Comparison of ENCODE assay signal across 1 cellular context in the genomic region with DNA sequence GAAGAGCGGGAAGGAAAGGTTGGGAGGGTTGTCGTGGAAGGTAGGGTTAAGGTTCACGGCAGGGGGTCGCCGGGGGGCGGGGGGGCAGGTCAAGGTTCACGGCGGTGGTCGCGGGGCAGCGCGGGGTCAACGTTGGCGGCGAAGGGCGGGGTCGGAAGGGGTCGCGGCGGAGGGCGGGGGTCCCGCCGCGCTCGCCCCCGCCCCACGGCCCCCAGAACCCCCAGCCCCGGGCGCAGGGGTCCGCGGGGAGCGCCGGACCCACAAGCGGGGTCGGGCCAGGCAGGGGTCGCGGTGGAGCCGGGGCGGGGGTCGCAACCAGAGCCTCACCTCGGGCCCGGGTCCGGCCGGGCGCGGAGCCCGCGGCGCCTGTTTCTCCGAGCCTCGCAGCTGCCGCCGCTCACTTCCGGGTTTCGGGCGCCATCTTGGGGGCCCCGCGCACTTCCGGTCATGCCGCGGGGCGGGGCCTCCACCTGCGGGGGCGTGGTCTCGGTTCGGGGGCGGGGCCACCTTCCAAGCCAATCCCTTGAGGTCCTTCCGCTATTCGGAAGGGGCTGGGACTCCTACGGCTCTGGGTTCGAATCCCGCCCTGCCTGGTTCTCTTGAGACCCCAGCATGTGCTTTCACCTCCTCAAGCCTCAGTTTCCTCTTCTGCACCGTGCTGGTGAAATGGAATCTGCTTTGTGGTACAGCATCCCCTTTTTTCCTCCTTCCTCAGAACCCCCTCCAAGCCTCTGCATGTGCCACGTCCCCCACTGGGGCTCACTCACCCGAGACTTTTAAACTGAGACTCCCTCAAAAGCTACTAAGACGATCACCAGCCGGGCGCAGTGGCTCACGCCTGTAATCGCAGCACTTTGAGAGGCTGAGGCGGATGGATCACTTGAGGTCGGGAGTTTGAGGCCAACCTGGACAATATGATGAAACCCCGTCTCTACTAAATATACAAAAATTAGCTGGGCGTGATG.
TF ChIP-seq lines count a peak whose summit lies in the region.

A gene with protein sequence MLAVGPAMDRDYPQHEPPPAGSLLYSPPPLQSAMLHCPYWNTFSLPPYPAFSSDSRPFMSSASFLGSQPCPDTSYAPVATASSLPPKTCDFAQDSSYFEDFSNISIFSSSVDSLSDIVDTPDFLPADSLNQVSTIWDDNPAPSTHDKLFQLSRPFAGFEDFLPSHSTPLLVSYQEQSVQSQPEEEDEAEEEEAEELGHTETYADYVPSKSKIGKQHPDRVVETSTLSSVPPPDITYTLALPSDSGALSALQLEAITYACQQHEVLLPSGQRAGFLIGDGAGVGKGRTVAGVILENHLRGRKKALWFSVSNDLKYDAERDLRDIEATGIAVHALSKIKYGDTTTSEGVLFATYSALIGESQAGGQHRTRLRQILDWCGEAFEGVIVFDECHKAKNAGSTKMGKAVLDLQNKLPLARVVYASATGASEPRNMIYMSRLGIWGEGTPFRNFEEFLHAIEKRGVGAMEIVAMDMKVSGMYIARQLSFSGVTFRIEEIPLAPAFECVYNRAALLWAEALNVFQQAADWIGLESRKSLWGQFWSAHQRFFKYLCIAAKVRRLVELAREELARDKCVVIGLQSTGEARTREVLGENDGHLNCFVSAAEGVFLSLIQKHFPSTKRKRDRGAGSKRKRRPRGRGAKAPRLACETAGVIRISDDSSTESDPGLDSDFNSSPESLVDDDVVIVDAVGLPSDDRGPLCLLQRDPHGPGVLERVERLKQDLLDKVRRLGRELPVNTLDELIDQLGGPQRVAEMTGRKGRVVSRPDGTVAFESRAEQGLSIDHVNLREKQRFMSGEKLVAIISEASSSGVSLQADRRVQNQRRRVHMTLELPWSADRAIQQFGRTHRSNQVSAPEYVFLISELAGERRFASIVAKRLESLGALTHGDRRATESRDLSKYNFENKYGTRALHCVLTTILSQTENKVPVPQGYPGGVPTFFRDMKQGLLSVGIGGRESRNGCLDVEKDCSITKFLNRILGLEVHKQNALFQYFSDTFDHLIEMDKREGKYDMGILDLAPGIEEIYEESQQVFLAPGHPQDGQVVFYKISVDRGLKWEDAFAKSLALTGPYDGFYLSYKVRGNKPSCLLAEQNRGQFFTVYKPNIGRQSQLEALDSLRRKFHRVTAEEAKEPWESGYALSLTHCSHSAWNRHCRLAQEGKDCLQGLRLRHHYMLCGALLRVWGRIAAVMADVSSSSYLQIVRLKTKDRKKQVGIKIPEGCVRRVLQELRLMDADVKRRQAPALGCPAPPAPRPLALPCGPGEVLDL (N-terminal part only) (minus strand): TSS at position 424 of the 965 bp plus-strand sequence. CDS start 19,992 bp downstream, outside the sequence.

TF ChIP-seq in GM12878, 131 proteins besides CTCF, POLR2A, EP300 and RAD21 (continued from another document and continues in another):
- TF ChIP-seq, protein P1, sequence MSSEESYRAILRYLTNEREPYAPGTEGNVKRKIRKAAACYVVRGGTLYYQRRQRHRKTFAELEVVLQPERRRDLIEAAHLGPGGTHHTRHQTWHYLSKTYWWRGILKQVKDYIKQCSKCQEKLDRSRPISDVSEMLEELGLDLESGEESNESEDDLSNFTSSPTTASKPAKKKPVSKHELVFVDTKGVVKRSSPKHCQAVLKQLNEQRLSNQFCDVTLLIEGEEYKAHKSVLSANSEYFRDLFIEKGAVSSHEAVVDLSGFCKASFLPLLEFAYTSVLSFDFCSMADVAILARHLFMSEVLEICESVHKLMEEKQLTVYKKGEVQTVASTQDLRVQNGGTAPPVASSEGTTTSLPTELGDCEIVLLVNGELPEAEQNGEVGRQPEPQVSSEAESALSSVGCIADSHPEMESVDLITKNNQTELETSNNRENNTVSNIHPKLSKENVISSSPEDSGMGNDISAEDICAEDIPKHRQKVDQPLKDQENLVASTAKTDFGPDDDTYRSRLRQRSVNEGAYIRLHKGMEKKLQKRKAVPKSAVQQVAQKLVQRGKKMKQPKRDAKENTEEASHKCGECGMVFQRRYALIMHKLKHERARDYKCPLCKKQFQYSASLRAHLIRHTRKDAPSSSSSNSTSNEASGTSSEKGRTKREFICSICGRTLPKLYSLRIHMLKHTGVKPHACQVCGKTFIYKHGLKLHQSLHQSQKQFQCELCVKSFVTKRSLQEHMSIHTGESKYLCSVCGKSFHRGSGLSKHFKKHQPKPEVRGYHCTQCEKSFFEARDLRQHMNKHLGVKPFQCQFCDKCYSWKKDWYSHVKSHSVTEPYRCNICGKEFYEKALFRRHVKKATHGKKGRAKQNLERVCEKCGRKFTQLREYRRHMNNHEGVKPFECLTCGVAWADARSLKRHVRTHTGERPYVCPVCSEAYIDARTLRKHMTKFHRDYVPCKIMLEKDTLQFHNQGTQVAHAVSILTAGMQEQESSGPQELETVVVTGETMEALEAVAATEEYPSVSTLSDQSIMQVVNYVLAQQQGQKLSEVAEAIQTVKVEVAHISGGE (CRISPR knock-in tag; IDR thresholded peaks at IDR 0.05), result no peak
- TF ChIP-seq IKZF1 (conservative IDR thresholded peaks at IDR 0.05) (0 out of 2 replicates have a peak, but pooled peaks have one; percentile 14), SPI1 (IDR thresholded peaks at IDR 0.05; ENCODE audit: borderline replicate concordance, insufficient read depth, low read depth, low read length) (peak; percentile 36; the same call in 1 of the 2 replicates), HDAC6 (IDR thresholded peaks at IDR 0.05; ENCODE audit: unreplicated experiment) (no peak), HDGF (IDR thresholded peaks at IDR 0.05) (peak; percentile 68; the same call in 1 of the 2 replicates), EGR1 (IDR thresholded peaks at IDR 0.05; ENCODE audit: borderline replicate concordance in 1 of 2, low read depth in 2 of 2, low read length in 2 of 2) (peak in 1 of 2 experiments; percentile 76; a peak in 1 of 3 replicates), CHD2 (IDR thresholded peaks at IDR 0.05; ENCODE audit: borderline replicate concordance, low read depth, low read length) (no peak), ETV6 (conservative IDR thresholded peaks at IDR 0.05 in 1 of 2, IDR thresholded peaks at IDR 0.05 in 1 of 2; ENCODE audit: borderline replicate concordance in 1 of 2, low read depth in 1 of 2) (no peak; a peak in 1 of 4 replicates), ZNF274 (IDR thresholded peaks at IDR 0.05; ENCODE audit: insufficient read depth, insufficient read length) (no peak), MXI1 (IDR thresholded peaks at IDR 0.05; ENCODE audit: low read depth, low read length) (peak; percentile 76), MTA2 (IDR thresholded peaks at IDR 0.05; ENCODE audit: low read depth) (no peak), DPF2 (IDR thresholded peaks at IDR 0.05) (0 out of 2 replicates have a peak, but pooled peaks have one; percentile 45), POLR2AphosphoS2 (IDR thresholded peaks at IDR 0.05; ENCODE audit: low read depth, low read length) (peak; percentile 77; the same call in 1 of the 2 replicates), SIX5 (IDR thresholded peaks at IDR 0.05; ENCODE audit: low read depth, low read length, severe bottlenecking) (peak; percentile 25), ZNF24 (IDR thresholded peaks at IDR 0.05) (no peak)
- TF ChIP-seq, protein P2, sequence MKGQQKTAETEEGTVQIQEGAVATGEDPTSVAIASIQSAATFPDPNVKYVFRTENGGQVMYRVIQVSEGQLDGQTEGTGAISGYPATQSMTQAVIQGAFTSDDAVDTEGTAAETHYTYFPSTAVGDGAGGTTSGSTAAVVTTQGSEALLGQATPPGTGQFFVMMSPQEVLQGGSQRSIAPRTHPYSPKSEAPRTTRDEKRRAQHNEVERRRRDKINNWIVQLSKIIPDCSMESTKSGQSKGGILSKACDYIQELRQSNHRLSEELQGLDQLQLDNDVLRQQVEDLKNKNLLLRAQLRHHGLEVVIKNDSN (IDR thresholded peaks at IDR 0.05; ENCODE audit: borderline replicate concordance, extremely low read length, insufficient read depth, low read depth, low read length), result peak; percentile 60
- TF ChIP-seq, protein P3, sequence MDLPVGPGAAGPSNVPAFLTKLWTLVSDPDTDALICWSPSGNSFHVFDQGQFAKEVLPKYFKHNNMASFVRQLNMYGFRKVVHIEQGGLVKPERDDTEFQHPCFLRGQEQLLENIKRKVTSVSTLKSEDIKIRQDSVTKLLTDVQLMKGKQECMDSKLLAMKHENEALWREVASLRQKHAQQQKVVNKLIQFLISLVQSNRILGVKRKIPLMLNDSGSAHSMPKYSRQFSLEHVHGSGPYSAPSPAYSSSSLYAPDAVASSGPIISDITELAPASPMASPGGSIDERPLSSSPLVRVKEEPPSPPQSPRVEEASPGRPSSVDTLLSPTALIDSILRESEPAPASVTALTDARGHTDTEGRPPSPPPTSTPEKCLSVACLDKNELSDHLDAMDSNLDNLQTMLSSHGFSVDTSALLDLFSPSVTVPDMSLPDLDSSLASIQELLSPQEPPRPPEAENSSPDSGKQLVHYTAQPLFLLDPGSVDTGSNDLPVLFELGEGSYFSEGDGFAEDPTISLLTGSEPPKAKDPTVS (IDR thresholded peaks at IDR 0.05; ENCODE audit: low read depth, low read length), result 0 out of 2 replicates have a peak, but pooled peaks have one; percentile 27
- TF ChIP-seq, protein P4, sequence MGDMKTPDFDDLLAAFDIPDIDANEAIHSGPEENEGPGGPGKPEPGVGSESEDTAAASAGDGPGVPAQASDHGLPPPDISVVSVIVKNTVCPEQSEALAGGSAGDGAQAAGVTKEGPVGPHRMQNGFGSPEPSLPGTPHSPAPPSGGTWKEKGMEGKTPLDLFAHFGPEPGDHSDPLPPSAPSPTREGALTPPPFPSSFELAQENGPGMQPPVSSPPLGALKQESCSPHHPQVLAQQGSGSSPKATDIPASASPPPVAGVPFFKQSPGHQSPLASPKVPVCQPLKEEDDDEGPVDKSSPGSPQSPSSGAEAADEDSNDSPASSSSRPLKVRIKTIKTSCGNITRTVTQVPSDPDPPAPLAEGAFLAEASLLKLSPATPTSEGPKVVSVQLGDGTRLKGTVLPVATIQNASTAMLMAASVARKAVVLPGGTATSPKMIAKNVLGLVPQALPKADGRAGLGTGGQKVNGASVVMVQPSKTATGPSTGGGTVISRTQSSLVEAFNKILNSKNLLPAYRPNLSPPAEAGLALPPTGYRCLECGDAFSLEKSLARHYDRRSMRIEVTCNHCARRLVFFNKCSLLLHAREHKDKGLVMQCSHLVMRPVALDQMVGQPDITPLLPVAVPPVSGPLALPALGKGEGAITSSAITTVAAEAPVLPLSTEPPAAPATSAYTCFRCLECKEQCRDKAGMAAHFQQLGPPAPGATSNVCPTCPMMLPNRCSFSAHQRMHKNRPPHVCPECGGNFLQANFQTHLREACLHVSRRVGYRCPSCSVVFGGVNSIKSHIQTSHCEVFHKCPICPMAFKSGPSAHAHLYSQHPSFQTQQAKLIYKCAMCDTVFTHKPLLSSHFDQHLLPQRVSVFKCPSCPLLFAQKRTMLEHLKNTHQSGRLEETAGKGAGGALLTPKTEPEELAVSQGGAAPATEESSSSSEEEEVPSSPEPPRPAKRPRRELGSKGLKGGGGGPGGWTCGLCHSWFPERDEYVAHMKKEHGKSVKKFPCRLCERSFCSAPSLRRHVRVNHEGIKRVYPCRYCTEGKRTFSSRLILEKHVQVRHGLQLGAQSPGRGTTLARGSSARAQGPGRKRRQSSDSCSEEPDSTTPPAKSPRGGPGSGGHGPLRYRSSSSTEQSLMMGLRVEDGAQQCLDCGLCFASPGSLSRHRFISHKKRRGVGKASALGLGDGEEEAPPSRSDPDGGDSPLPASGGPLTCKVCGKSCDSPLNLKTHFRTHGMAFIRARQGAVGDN (IDR thresholded peaks at IDR 0.05), result peak; percentile 48; the same call in 1 of the 2 replicates
- TF ChIP-seq, protein P5, sequence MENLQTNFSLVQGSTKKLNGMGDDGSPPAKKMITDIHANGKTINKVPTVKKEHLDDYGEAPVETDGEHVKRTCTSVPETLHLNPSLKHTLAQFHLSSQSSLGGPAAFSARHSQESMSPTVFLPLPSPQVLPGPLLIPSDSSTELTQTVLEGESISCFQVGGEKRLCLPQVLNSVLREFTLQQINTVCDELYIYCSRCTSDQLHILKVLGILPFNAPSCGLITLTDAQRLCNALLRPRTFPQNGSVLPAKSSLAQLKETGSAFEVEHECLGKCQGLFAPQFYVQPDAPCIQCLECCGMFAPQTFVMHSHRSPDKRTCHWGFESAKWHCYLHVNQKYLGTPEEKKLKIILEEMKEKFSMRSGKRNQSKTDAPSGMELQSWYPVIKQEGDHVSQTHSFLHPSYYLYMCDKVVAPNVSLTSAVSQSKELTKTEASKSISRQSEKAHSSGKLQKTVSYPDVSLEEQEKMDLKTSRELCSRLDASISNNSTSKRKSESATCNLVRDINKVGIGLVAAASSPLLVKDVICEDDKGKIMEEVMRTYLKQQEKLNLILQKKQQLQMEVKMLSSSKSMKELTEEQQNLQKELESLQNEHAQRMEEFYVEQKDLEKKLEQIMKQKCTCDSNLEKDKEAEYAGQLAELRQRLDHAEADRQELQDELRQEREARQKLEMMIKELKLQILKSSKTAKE (IDR thresholded peaks at IDR 0.05; ENCODE audit: low read depth, poor library complexity, severe bottlenecking), result no peak
- TF ChIP-seq, protein P6, sequence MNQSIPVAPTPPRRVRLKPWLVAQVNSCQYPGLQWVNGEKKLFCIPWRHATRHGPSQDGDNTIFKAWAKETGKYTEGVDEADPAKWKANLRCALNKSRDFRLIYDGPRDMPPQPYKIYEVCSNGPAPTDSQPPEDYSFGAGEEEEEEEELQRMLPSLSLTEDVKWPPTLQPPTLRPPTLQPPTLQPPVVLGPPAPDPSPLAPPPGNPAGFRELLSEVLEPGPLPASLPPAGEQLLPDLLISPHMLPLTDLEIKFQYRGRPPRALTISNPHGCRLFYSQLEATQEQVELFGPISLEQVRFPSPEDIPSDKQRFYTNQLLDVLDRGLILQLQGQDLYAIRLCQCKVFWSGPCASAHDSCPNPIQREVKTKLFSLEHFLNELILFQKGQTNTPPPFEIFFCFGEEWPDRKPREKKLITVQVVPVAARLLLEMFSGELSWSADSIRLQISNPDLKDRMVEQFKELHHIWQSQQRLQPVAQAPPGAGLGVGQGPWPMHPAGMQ (IDR thresholded peaks at IDR 0.05; ENCODE audit: borderline replicate concordance), result no peak
- TF ChIP-seq, protein P7, sequence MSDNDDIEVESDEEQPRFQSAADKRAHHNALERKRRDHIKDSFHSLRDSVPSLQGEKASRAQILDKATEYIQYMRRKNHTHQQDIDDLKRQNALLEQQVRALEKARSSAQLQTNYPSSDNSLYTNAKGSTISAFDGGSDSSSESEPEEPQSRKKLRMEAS (IDR thresholded peaks at IDR 0.05; ENCODE audit: low read depth, low read length), result peak; percentile 65
- TF ChIP-seq, protein P8, sequence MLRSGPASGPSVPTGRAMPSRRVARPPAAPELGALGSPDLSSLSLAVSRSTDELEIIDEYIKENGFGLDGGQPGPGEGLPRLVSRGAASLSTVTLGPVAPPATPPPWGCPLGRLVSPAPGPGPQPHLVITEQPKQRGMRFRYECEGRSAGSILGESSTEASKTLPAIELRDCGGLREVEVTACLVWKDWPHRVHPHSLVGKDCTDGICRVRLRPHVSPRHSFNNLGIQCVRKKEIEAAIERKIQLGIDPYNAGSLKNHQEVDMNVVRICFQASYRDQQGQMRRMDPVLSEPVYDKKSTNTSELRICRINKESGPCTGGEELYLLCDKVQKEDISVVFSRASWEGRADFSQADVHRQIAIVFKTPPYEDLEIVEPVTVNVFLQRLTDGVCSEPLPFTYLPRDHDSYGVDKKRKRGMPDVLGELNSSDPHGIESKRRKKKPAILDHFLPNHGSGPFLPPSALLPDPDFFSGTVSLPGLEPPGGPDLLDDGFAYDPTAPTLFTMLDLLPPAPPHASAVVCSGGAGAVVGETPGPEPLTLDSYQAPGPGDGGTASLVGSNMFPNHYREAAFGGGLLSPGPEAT (IDR thresholded peaks at IDR 0.05; ENCODE audit: low read depth), result no peak
- TF ChIP-seq, protein P9, sequence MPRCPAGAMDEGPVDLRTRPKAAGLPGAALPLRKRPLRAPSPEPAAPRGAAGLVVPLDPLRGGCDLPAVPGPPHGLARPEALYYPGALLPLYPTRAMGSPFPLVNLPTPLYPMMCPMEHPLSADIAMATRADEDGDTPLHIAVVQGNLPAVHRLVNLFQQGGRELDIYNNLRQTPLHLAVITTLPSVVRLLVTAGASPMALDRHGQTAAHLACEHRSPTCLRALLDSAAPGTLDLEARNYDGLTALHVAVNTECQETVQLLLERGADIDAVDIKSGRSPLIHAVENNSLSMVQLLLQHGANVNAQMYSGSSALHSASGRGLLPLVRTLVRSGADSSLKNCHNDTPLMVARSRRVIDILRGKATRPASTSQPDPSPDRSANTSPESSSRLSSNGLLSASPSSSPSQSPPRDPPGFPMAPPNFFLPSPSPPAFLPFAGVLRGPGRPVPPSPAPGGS (IDR thresholded peaks at IDR 0.05; ENCODE audit: borderline replicate concordance, insufficient read depth, low read depth, low read length, poor library complexity, severe bottlenecking), result no peak
